In the genomic region with DNA sequence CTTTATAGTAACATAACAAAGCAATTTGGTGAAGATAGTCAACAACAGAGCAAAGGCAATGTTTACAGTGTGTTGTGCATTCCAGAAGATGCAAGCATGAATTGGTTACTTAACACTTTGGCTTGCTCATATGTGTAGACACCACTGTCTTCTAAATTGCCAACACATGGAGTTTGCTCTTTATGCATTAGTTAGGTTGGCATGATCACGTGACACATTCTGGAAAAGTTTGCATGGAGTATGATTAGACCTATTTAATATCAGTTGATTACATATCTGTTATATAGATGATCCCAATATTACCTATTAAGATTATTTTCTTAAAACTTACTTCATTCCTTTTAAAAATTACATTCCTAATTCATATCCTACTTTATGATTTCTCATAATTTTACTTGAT, we compare ENCODE assay signal across 22 cellular contexts.
A peak's percentile ranks its signal among the peaks of the same experiment; 100 is the strongest.
DNase-seq lines count a peak whose midpoint lies in the region; ATAC-seq, FAIRE-seq and TF ChIP-seq lines count a peak whose summit lies in the region.
"Had no signal": no experiment of that assay in that cellular context is flagged by ENCODE, and none has a peak within 500 bp of the region (broad histone marks: within the 10 kb centered on the region; RNA-seq: fewer than 3 reads in every experiment).

No MANE protein-coding gene starts in this region.

- H3K23ac ChIP-seq in H9 (ENCODE audit: insufficient read length, low read depth, low read length), result no peak overlapping the region

- H3K79me2 ChIP-seq in H9 (ENCODE audit: insufficient read depth, low read length) (no peaks in the 10 kb centered on the region), K562 (ENCODE audit: control insufficient read depth, insufficient read depth, low read length) (no peaks in the 10 kb centered on the region), neural progenitor cell (ENCODE audit: low read depth) (no peaks in the 10 kb centered on the region)

- H3K27ac Mint-ChIP-seq in H9 (no peak overlapping the region), neural progenitor cell (no peak overlapping the region)
- H3K27ac Mint-ChIP-seq: CD4-positive, alpha-beta T cell; CD8-positive, alpha-beta memory T cell; GM23338 had no signal

- no peak overlapping the region for H4K5ac ChIP-seq in H9 (ENCODE audit: insufficient read length, low read depth, low read length)

- H3K27me3 ChIP-seq in H9 (ENCODE audit: insufficient read depth, low read length) (no peaks in the 10 kb centered on the region), K562 (ENCODE audit: control insufficient read depth in 2 of 2, insufficient read depth in 2 of 2, low read length in 2 of 2) (no peaks in the 10 kb centered on the region), neural progenitor cell (no peaks in the 10 kb centered on the region)
- H3K27me3 ChIP-seq: BE2C; BLaER1 treated with 17β-estradiol and CSF1 and Interleukin-3, amounts not matched to agents 10 nM and 100 nM had no signal

- TF ChIP-seq CTCF in AG10803 (conservative IDR thresholded peaks at IDR 0.05; ENCODE audit: low read length), result no peak
- TF ChIP-seq CTCF in H9 (conservative IDR thresholded peaks at IDR 0.05), result no peak
- TF ChIP-seq CTCF in K562 (IDR thresholded peaks at IDR 0.05 in 2 of 3, conservative IDR thresholded peaks at IDR 0.05 in 1 of 3; ENCODE audit: insufficient read depth in 2 of 3, low read depth in 1 of 3, low read length in 3 of 3), result no peak
- TF ChIP-seq CTCF in neural progenitor cell (IDR thresholded peaks at IDR 0.05), result no peak

- H2AFZ ChIP-seq in H9 (ENCODE audit: low read length) (no peak overlapping the region), K562 (ENCODE audit: low read depth, low read length) (no peak overlapping the region), neural progenitor cell (replicated peaks) (no peak overlapping the region)
- H2AFZ ChIP-seq: GM23338 had no signal

- no peak overlapping the region for H4K91ac ChIP-seq in H9 (ENCODE audit: insufficient read length, low read depth, low read length)

- CTCF ChIA-PET in K562 (lab: Yijun Ruan, JAX; ENCODE audit: low intra/inter-chr PET ratio), result interaction anchor here (1.5 kb wide), 1 partner anchor 700 kb away, joined by 13 read pairs; no protein-coding TSS in a partner anchor

- H3K4me1 Mint-ChIP-seq in H9 (peaks cover 15 to 17% of the 10 kb centered on the region in 2 experiments), neural progenitor cell (no peaks in the 10 kb centered on the region)
- H3K4me1 Mint-ChIP-seq: CD14-positive monocyte; CD8-positive, alpha-beta memory T cell had no signal

- H3K36me3 ChIP-seq in K562 (ENCODE audit: control insufficient read depth, insufficient read depth, low read length), result no peaks in the 10 kb centered on the region
- no peaks in the 10 kb centered on the region for H3K36me3 ChIP-seq in neural progenitor cell
- H3K36me3 ChIP-seq: BE2C; BLaER1 treated with 17β-estradiol and CSF1 and Interleukin-3, amounts not matched to agents 10 nM and 100 nM had no signal

- H3K4ac ChIP-seq in H9 (ENCODE audit: low read depth, low read length), result no peak overlapping the region

- no peak overlapping the region for H2BK12ac ChIP-seq in H9 (ENCODE audit: insufficient read length, low read depth, low read length)

- in situ Hi-C loops in K562 (cut with MboI), result loop anchor here (10.0 to 25.0 kb wide), 2 partner anchors 547 to 699 kb away; no protein-coding TSS in a partner anchor

- no peak overlapping the region for H3K14ac ChIP-seq in H9 (ENCODE audit: insufficient read depth, low read length)

- H4K20me1 ChIP-seq in H9 (ENCODE audit: control insufficient read depth, insufficient read depth, insufficient read length) (no peaks in the 10 kb centered on the region), K562 (replicated peaks; ENCODE audit: control insufficient read depth, insufficient read depth, low read length) (no peaks in the 10 kb centered on the region), neural progenitor cell (ENCODE audit: low read depth) (no peaks in the 10 kb centered on the region)
- H4K20me1 ChIP-seq: BLaER1 treated with 17β-estradiol and CSF1 and Interleukin-3, amounts not matched to agents 10 nM and 100 nM had no signal

- POLR2A ChIA-PET in K562 (lab: Yijun Ruan, JAX), result no interaction called here

- H3K18ac ChIP-seq in H9 (ENCODE audit: insufficient read length, low read depth, low read length), result no peak overlapping the region

- no peak for TF ChIP-seq RAD21 in K562 (CRISPR knock-in tag; conservative IDR thresholded peaks at IDR 0.05 in 1 of 2, IDR thresholded peaks at IDR 0.05 in 1 of 2)

- H3K79me1 ChIP-seq in H9 (ENCODE audit: insufficient read depth, low read depth, low read length, poor library complexity, severe bottlenecking), result no peaks in the 10 kb centered on the region

- no peaks in the 10 kb centered on the region for H3K23me2 ChIP-seq in H9 (ENCODE audit: insufficient read length, low read depth, low read length, poor library complexity, severe bottlenecking)

- H2AK5ac ChIP-seq in H9 (ENCODE audit: insufficient read length, low read length), result peak overlapping the region; percentile 65

- H2BK5ac ChIP-seq in H9 (ENCODE audit: insufficient read length, low read length), result no peak overlapping the region

- no peak overlapping the region for H3K56ac ChIP-seq in H9 (ENCODE audit: insufficient read length, low read depth, low read length)

- no peak for TF ChIP-seq EP300 in K562 (IDR thresholded peaks at IDR 0.05; ENCODE audit: low read length)

- FAIRE-seq in A204.1 (lab: Jason Lieb, UNC) (peak; percentile 37), K562 (lab: Jason Lieb, UNC) (no peak)

- no peak overlapping the region for H3K9ac ChIP-seq in H9 (ENCODE audit: extremely low read depth, insufficient read length, low read length)
- H3K9ac ChIP-seq in K562 (ENCODE audit: insufficient read depth in 1 of 2, low read depth in 2 of 2, low read length in 2 of 2), result no peak overlapping the region
- H3K9ac ChIP-seq in neural progenitor cell, result no peak overlapping the region

- no peak overlapping the region for H3K4me3 Mint-ChIP-seq in H9
- H3K4me3 Mint-ChIP-seq in neural progenitor cell, result no peak overlapping the region
- H3K4me3 Mint-ChIP-seq: CD14-positive monocyte; CD4-positive, alpha-beta T cell; CD8-positive, alpha-beta memory T cell; GM23338 had no signal

- no peak overlapping the region for H2BK20ac ChIP-seq in H9 (ENCODE audit: low read depth, low read length, poor library complexity, severe bottlenecking)

- BruUV-seq in K562 (replicated peaks; lab: Mats Ljungman, UMichigan), result no TSS peak

- DNase-seq in AG10803 (ENCODE audit: low read depth) (peak; percentile 56), H9 (no peak), K562 (ENCODE audit: extremely low read depth in 1 of 4, low spot score in 3 of 4) (no peak), neural progenitor cell (ENCODE audit: low spot score) (no peak), kidney tubule cell (ENCODE audit: low spot score) (no peak)
- DNase-seq: 8988T; AML-193; BE2C; Calu3; CD4-positive, alpha-beta T cell; CD8-positive, alpha-beta memory T cell; COR-L47; DMS53; DMS79 treated with DMSO at 0.1 percent for 48 hours; GF-D8; HCEC 1CT had no signal

- no peaks in the 10 kb centered on the region for H3K9me3 Mint-ChIP-seq in H9
- H3K9me3 Mint-ChIP-seq in neural progenitor cell, result no peaks in the 10 kb centered on the region
- H3K9me3 Mint-ChIP-seq: CD14-positive monocyte; CD4-positive, alpha-beta T cell; GM23338 had no signal

- H3K9me1 ChIP-seq in K562 (ENCODE audit: control insufficient read depth, insufficient read depth, low read length), result no peaks in the 10 kb centered on the region

- H3K4me3 ChIP-seq in AG10803 (ENCODE audit: low read length) (no peak overlapping the region), K562 (no peak overlapping the region), neural progenitor cell (no peak overlapping the region)
- H3K4me3 ChIP-seq: BLaER1 treated with 17β-estradiol and CSF1 and Interleukin-3, amounts not matched to agents 10 nM and 100 nM; GM23338 had no signal

- H3K27ac ChIP-seq in H9 (ENCODE audit: insufficient read length, low read depth, low read length) (no peak overlapping the region), K562 (ENCODE audit: extremely low read depth, low read depth, low read length) (no peak overlapping the region), neural progenitor cell (no peak overlapping the region)

- H3F3A ChIP-seq in neural progenitor cell (ENCODE audit: low read depth), result no peaks in the 10 kb centered on the region

- no peak overlapping the region for H3K4me2 ChIP-seq in H9 (ENCODE audit: insufficient read depth, insufficient read length, low read length)
- no peak overlapping the region for H3K4me2 ChIP-seq in K562 (ENCODE audit: insufficient read depth, low read length)
- no peak overlapping the region for H3K4me2 ChIP-seq in neural progenitor cell
- H3K4me2 ChIP-seq: GM23338 had no signal

- H3K9me3 ChIP-seq in H9 (ENCODE audit: control insufficient read depth, low read depth, low read length) (no peaks in the 10 kb centered on the region), K562 (replicated peaks; ENCODE audit: control insufficient read depth, insufficient read depth, low read depth, low read length) (no peaks in the 10 kb centered on the region), neural progenitor cell (ENCODE audit: low read depth) (no peaks in the 10 kb centered on the region)
- H3K9me3 ChIP-seq: BE2C; BLaER1 treated with 17β-estradiol and CSF1 and Interleukin-3, amounts not matched to agents 10 nM and 100 nM had no signal

- H4K8ac ChIP-seq in H9 (replicated peaks; ENCODE audit: insufficient read length, low read depth, low read length), result no peak overlapping the region

- no peak for TF ChIP-seq POLR2A in K562 (conservative IDR thresholded peaks at IDR 0.05)

- H3K36me3 Mint-ChIP-seq in H9 (ENCODE audit: insufficient read depth in 1 of 3, low read depth in 3 of 3) (no peaks in the 10 kb centered on the region), neural progenitor cell (no peaks in the 10 kb centered on the region)
- H3K36me3 Mint-ChIP-seq: CD14-positive monocyte; CD8-positive, alpha-beta memory T cell had no signal

- H3K27me3 Mint-ChIP-seq in H9 (ENCODE audit: low read depth) (no peaks in the 10 kb centered on the region), neural progenitor cell (ENCODE audit: insufficient read depth, low read depth) (no peaks in the 10 kb centered on the region)
- H3K27me3 Mint-ChIP-seq: CD4-positive, alpha-beta T cell had no signal

- intact Hi-C loops in K562 (cut with micrococcal nuclease), result loop anchor here (1.0 to 2.0 kb wide), 2 partner anchors 549 to 700 kb away; no protein-coding TSS in a partner anchor

- H2BK15ac ChIP-seq in H9 (ENCODE audit: low read depth, low read length), result no peak overlapping the region

- ATAC-seq in K562, result no peak
- no peak for ATAC-seq in GM18519 (IDR thresholded peaks at IDR 0.05; ENCODE audit: low FRiP score, unreplicated experiment)
- no peak for ATAC-seq in HG03521 (IDR thresholded peaks at IDR 0.05; ENCODE audit: unreplicated experiment)
- ATAC-seq: GM23338 had no signal

- H2BK120ac ChIP-seq in H9 (ENCODE audit: low read depth, low read length, poor library complexity, severe bottlenecking), result no peak overlapping the region

- H3T11ph ChIP-seq in H9 (ENCODE audit: low read length), result no peak overlapping the region

- no CpG with 5 or more reads among the region's 1 CpG for WGBS in H9 (ENCODE audit: extremely low coverage, insufficient read length, low lambda C conversion rate)
- WGBS in K562 (ENCODE audit: insufficient coverage, low coverage, missing lambda C conversion rate), result 0% methylated on average over 1 of the region's 1 CpG

- no peaks in the 10 kb centered on the region; the same call in 1 of the 2 replicates for H3K4me1 ChIP-seq in H9 (ENCODE audit: insufficient read depth, low read length)
- no peaks in the 10 kb centered on the region for H3K4me1 ChIP-seq in K562 (replicated peaks in 1 of 2; ENCODE audit: control insufficient read depth in 2 of 2, insufficient read depth in 2 of 2, low read length in 2 of 2)
- H3K4me1 ChIP-seq in neural progenitor cell, result no peaks in the 10 kb centered on the region
- H3K4me1 ChIP-seq: BE2C had no signal
